Comparison of ENCODE assay signal across 22 cellular contexts in genomic region chr6:165624871-165625639, GRCh38. TPM values are rescaled to one million over a fixed set of nuclear protein-coding genes. Genes with fewer than 3 reads are reported as not detected.
"Had no signal": no experiment of that assay in that cellular context is flagged by ENCODE, and none has a peak within 500 bp of the region (broad histone marks: within the 10 kb centered on the region; RNA-seq: fewer than 3 reads in every experiment).

No MANE protein-coding gene starts in this region.

- H3K27ac Mint-ChIP-seq: IgD-negative memory B cell had no signal

- H3K9ac ChIP-seq: KMS-11 had no signal

- ATAC-seq: K562 had no signal

- H3K4me3 ChIP-seq: K562, SJSA1, SK-N-MC had no signal

- H3K4me2 ChIP-seq: KMS-11 had no signal

- H3K36me3 Mint-ChIP-seq: IgD-negative memory B cell had no signal

- H3K4me3 Mint-ChIP-seq: IgD-negative memory B cell had no signal

- H3K36me3 ChIP-seq: SJSA1 had no signal

- DNase-seq: Kasumi-1, MM.1S, NCI-H1092 treated with DMSO at 0.1 percent for 48 hours, NCI-H1417, NCI-H1436 treated with DMSO at 0.1 percent for 48 hours, NCI-H1694, NCI-H1930, NCI-H2081, NCI-H2107, NCI-H2227 treated with DMSO at 0.1 percent for 48 hours, NCI-H524, NCI-H69, NCI-H774, Right ventricle myocardium superior, RPMI8226, SIG-M5 had no signal

- H3K27me3 ChIP-seq: SJSA1 had no signal

- H3K27ac ChIP-seq: KMS-11, SJSA1, SK-N-MC had no signal

- H3K27me3 Mint-ChIP-seq: IgD-negative memory B cell had no signal

- H3K4me1 Mint-ChIP-seq: IgD-negative memory B cell had no signal

- H3K9me3 ChIP-seq: SJSA1 had no signal

- FAIRE-seq: K562, RCC 7860 had no signal

RNA-seq across cellular contexts. Expression of gene PDE10A, which starts 38.0 kb away (rescaled TPM):
- polyA plus RNA-seq: IgD-negative memory B cell, K562 had no signal
